21 cellular contexts compared by ENCODE assay signal in the genomic region with DNA sequence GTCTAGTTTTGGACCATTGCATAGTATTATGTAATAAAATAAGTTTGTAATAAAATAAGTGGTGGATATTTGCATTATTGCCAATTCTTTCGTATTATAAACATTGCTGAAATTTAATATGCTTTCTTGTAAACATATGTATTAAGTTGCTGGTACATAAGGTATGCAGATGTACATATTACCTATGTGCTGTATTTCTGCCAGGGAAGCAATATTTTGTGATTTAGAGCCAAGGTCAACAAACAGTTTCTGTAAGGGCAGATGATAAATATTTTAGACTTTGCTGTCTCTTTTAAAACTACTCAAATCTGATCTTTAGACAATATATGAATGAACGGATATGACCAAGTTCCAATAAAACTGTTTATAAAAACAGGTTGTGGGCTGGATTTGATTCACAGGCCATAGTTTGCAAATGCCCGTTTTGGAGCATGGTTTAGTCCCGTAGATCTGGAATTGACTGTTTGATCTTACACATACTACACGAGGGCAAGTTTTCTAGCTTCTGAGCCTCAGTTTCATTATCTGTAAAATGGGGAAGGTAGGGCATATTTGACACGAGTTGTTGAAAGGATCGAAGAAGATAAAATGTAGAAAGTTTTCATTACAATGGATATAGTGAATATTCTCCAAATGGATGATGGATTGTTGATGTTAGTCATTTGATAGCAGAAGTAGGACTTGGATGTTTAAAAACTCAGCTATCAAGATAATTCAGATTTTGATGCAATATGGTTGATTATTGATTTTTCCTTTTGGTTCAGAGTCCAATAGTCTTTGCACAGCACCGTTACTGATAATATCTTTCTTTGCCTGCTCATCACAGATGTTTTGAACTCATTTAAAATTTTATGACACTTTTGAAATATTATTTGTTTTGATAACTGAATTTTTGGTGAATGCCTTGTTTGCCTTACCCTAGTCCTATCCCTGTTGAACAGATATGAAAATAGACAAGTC.
DNase-seq lines count a peak whose midpoint lies in the region; FAIRE-seq and TF ChIP-seq lines count a peak whose summit lies in the region.
"Had no signal": no experiment of that assay in that cellular context is flagged by ENCODE, and none has a peak within 500 bp of the region (broad histone marks: within the 10 kb centered on the region; RNA-seq: fewer than 3 reads in every experiment).

No MANE protein-coding gene starts in this region.

- H2AFZ ChIP-seq in smooth muscle cell (ENCODE audit: low read depth), result no peak overlapping the region
- H2AFZ ChIP-seq: PC-9 had no signal

- H3K9me3 ChIP-seq in liver (ENCODE audit: control insufficient read depth in 4 of 4, low read length in 3 of 4) (no peaks in the 10 kb centered on the region), smooth muscle cell (replicated peaks; ENCODE audit: low read depth) (no peaks in the 10 kb centered on the region)
- H3K9me3 ChIP-seq: BE2C, HAP-1 had no signal

- TF ChIP-seq CTCF in endothelial cell (IDR thresholded peaks at IDR 0.05; ENCODE audit: unreplicated experiment) (no peak), liver (IDR thresholded peaks at IDR 0.05; ENCODE audit: low read depth, low read length, missing input control) (no peak), smooth muscle cell (IDR thresholded peaks at IDR 0.05; ENCODE audit: borderline replicate concordance, insufficient read depth, poor library complexity, severe bottlenecking) (no peak), HFFc6 (IDR thresholded peaks at IDR 0.05) (no peak)

- TF ChIP-seq RAD21 in liver (IDR thresholded peaks at IDR 0.05), result peak; percentile 17 to 25

- H3K9me3 Mint-ChIP-seq in endothelial cell (ENCODE audit: unreplicated experiment), result no peaks in the 10 kb centered on the region
- no peaks in the 10 kb centered on the region for H3K9me3 Mint-ChIP-seq in HFFc6
- H3K9me3 Mint-ChIP-seq: CD4-positive, alpha-beta T cell had no signal

- H3K4me3 Mint-ChIP-seq in endothelial cell (ENCODE audit: unreplicated experiment) (no peak overlapping the region), HFFc6 (no peak overlapping the region)
- H3K4me3 Mint-ChIP-seq: CD4-positive, alpha-beta T cell had no signal

- H4K20me1 ChIP-seq in smooth muscle cell (ENCODE audit: low read depth), result peaks cover 23% of the 10 kb centered on the region

- peaks cover 27% of the 10 kb centered on the region for H3K79me2 ChIP-seq in smooth muscle cell (ENCODE audit: low read depth)

- peaks cover 2 to 25% (median 16%) of the 10 kb centered on the region in 4 donors for H3K4me1 ChIP-seq in liver (ENCODE audit: control insufficient read depth in 4 of 4, insufficient read depth in 4 of 4, low read length in 3 of 4)
- H3K4me1 ChIP-seq in smooth muscle cell (ENCODE audit: low read depth), result peaks cover 10% of the 10 kb centered on the region
- H3K4me1 ChIP-seq: BE2C, HAP-1 had no signal

- H3K27me3 Mint-ChIP-seq in endothelial cell (ENCODE audit: unreplicated experiment), result peaks cover 3% of the 10 kb centered on the region
- no peaks in the 10 kb centered on the region; the same call in none of the 2 replicates for H3K27me3 Mint-ChIP-seq in HFFc6 (ENCODE audit: insufficient read depth)
- H3K27me3 Mint-ChIP-seq: CD4-positive, alpha-beta T cell had no signal

- peak; percentile 36 for FAIRE-seq in H54 (lab: Jason Lieb, UNC)
- FAIRE-seq: GM12892 had no signal

- no peaks in the 10 kb centered on the region for H3K27me3 ChIP-seq in liver (ENCODE audit: control insufficient read depth in 4 of 4, insufficient read depth in 4 of 4, low read length in 3 of 4)
- H3K27me3 ChIP-seq in smooth muscle cell (ENCODE audit: low read depth), result peaks cover 4% of the 10 kb centered on the region
- H3K27me3 ChIP-seq: BE2C had no signal

- no peak for TF ChIP-seq POLR2A in H54 (IDR thresholded peaks at IDR 0.05; ENCODE audit: low read depth, low read length)

- H3K4me1 Mint-ChIP-seq in endothelial cell (ENCODE audit: unreplicated experiment) (peaks cover 37% of the 10 kb centered on the region), HFFc6 (ENCODE audit: low read depth) (peaks cover 38% of the 10 kb centered on the region)

- H3K36me3 Mint-ChIP-seq in endothelial cell (ENCODE audit: low read depth, unreplicated experiment) (no peaks in the 10 kb centered on the region), HFFc6 (ENCODE audit: low read depth) (no peaks in the 10 kb centered on the region)

- no peak overlapping the region for H3K9ac ChIP-seq in liver (ENCODE audit: low read depth in 1 of 2, low read length in 2 of 2)
- H3K9ac ChIP-seq in smooth muscle cell (ENCODE audit: low read depth), result no peak overlapping the region
- H3K9ac ChIP-seq: KMS-11 had no signal

- H3K36me3 ChIP-seq in liver (ENCODE audit: control insufficient read depth in 4 of 4, insufficient read depth in 3 of 4, low read depth in 1 of 4, low read length in 3 of 4), result no peaks in the 10 kb centered on the region
- H3K36me3 ChIP-seq in smooth muscle cell (ENCODE audit: low read depth), result no peaks in the 10 kb centered on the region
- H3K36me3 ChIP-seq: BE2C, HAP-1 had no signal

- peak overlapping the region; percentile 91 for H3K27ac Mint-ChIP-seq in endothelial cell (ENCODE audit: unreplicated experiment)
- H3K27ac Mint-ChIP-seq in HFFc6, result no peak overlapping the region
- H3K27ac Mint-ChIP-seq: CD4-positive, alpha-beta T cell had no signal

- H3K4me3 ChIP-seq in liver (ENCODE audit: low read depth in 1 of 3, low read length in 3 of 3) (no peak overlapping the region), smooth muscle cell (no peak overlapping the region)
- H3K4me3 ChIP-seq: HAP-1, PC-9 had no signal

- H3F3A ChIP-seq in smooth muscle cell (ENCODE audit: low read depth), result no peaks in the 10 kb centered on the region

- DNase-seq in H54 (ENCODE audit: insufficient read length, low spot score), result no peak
- no peak for DNase-seq in endothelial cell (ENCODE audit: low spot score)
- no peak for DNase-seq in smooth muscle cell (lab: John Stamatoyannopoulos, UW; ENCODE audit: unreplicated experiment)
- no peak for DNase-seq in HFFc6
- DNase-seq in occipital lobe (lab: John Stamatoyannopoulos, UW), result no peak
- DNase-seq in stimulated activated CD4-positive, alpha-beta T cell treated with anti-CD3 and anti-CD28 coated beads, Interleukin-4, amount 100 ng/mL, for 4 hours, result no peak
- DNase-seq: BE2C; CD4-positive, alpha-beta T cell; COR-L47; DMS 273 treated with DMSO at 0.1 percent for 48 hours; NCI-H1694; NCI-H2081 treated with DMSO at 0.1 percent for 48 hours; NCI-H510A; NCI-H748 treated with DMSO at 0.1 percent for 48 hours; PC-9; RPMI8226; SHP77 had no signal

- peak overlapping the region; percentile 67 for H3K4me2 ChIP-seq in smooth muscle cell
- H3K4me2 ChIP-seq: KMS-11, PC-9 had no signal

- no peak overlapping the region for H3K27ac ChIP-seq in liver (ENCODE audit: low read depth in 1 of 2, low read length in 2 of 2)
- peak overlapping the region; percentile 76 for H3K27ac ChIP-seq in smooth muscle cell (ENCODE audit: low read depth)
- H3K27ac ChIP-seq: KMS-11, PC-9 had no signal

- WGBS in liver, result 80% methylated on average over 8 of the region's 8 CpGs
- 88% methylated on average over 8 of the region's 8 CpGs for whole genome bisulfite sequencing in smooth muscle cell (ENCODE audit: low lambda C conversion rate)

TF ChIP-seq in liver, 16 proteins besides CTCF, POLR2A, EP300 and RAD21:
- TF ChIP-seq YY1 (IDR thresholded peaks at IDR 0.05) (peak; percentile 86), HNF4G (IDR thresholded peaks at IDR 0.05) (peak; percentile 53), TAF1 (conservative IDR thresholded peaks at IDR 0.05) (no peak), RXRA (IDR thresholded peaks at IDR 0.05) (peak in 1 of 2 donors; percentile 53), HNF4A (conservative IDR thresholded peaks at IDR 0.05) (peak; percentile 88 to 92), EGR1 (IDR thresholded peaks at IDR 0.05; ENCODE audit: low read depth in 2 of 2) (peak in 1 of 2 donors; percentile 40), JUND (IDR thresholded peaks at IDR 0.05) (peak in 1 of 2 donors; percentile 34), FOXA2 (IDR thresholded peaks at IDR 0.05) (no peak), SP1 (IDR thresholded peaks at IDR 0.05) (peak; percentile 73)
- TF ChIP-seq, protein P1, sequence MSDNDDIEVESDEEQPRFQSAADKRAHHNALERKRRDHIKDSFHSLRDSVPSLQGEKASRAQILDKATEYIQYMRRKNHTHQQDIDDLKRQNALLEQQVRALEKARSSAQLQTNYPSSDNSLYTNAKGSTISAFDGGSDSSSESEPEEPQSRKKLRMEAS (IDR thresholded peaks at IDR 0.05), result peak; percentile 10
